29 cellular contexts compared by ENCODE assay signal in the genomic region with DNA sequence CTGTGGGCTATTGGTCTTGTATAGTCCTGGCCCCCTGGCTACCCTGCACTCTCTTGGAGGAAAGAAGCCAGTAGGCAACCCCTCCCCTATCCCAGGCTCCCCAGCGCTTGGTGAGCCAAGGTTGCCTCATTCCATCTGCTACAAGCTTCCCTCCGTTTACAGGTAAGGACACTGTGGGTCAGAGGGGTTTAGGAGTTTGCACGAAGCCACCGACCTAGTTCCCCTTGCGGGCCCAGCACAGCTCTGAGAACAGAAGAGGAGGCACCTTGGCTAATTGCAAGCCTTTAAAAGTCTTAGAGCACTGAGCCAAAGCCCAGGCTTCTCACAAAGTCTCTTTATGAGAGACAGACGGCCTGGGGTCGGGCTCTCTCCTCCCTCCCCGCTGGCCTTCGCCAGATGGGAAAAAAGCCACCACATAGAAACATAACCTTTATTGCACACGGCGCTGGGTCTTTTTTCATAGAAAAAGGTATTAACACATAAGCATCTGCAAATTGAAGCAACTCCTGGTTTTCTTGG.
DNase-seq lines count a peak whose midpoint lies in the region; ATAC-seq and TF ChIP-seq lines count a peak whose summit lies in the region.
"Had no signal": no experiment of that assay in that cellular context is flagged by ENCODE, and none has a peak within 500 bp of the region (broad histone marks: within the 10 kb centered on the region; RNA-seq: fewer than 3 reads in every experiment).

No MANE protein-coding gene starts in this region.

- H3K4me1 Mint-ChIP-seq in T-helper 17 cell (peaks cover 13% of the 10 kb centered on the region), glutamatergic neuron (ENCODE audit: low read depth, unreplicated experiment) (peaks cover 8% of the 10 kb centered on the region)

- H3K9me3 ChIP-seq in T-helper 17 cell (ENCODE audit: control insufficient read depth, low read length, poor library complexity, severe bottlenecking) = no peaks in the 10 kb centered on the region
- H3K9me3 ChIP-seq in WERI-Rb-1 (ENCODE audit: severe bottlenecking) = no peaks in the 10 kb centered on the region
- H3K9me3 ChIP-seq: SJSA1 had no signal

- intact Hi-C loops in Right ventricle myocardium superior (cut with DNase I) = loop anchor here (2.0 kb wide), 1 partner anchor 389 kb away; no protein-coding TSS in a partner anchor

- H3K27me3 Mint-ChIP-seq in T-helper 17 cell (peaks cover 49% of the 10 kb centered on the region), glutamatergic neuron (ENCODE audit: unreplicated experiment) (peaks cover 1% of the 10 kb centered on the region)

- H3K4me3 ChIP-seq in WERI-Rb-1 (ENCODE audit: low read depth, low read length) = no peak overlapping the region
- H3K4me3 ChIP-seq: PC-9, SJSA1 had no signal

- no peaks in the 10 kb centered on the region for H3K36me3 ChIP-seq in WERI-Rb-1
- H3K36me3 ChIP-seq: SJSA1 had no signal

- peak overlapping the region; percentile 68 for H3K27ac ChIP-seq in WERI-Rb-1
- H3K27ac ChIP-seq: HL-60, PC-9, SJSA1 had no signal

- H3K36me3 Mint-ChIP-seq in T-helper 17 cell (ENCODE audit: low read depth) (no peaks in the 10 kb centered on the region), glutamatergic neuron (ENCODE audit: unreplicated experiment) (no peaks in the 10 kb centered on the region)
- H3K36me3 Mint-ChIP-seq: CD4-positive, alpha-beta memory T cell had no signal

- H3K27ac Mint-ChIP-seq in T-helper 17 cell (peak overlapping the region; percentile 29), glutamatergic neuron (ENCODE audit: unreplicated experiment) (no peak overlapping the region)
- H3K27ac Mint-ChIP-seq: CD4-positive, alpha-beta memory T cell had no signal

- DNase-seq in T-helper 17 cell (no peak), WERI-Rb-1 (peak; percentile 56), glutamatergic neuron (no peak), pons (ENCODE audit: low spot score) (peak; percentile 52), Right ventricle myocardium superior (no peak), NCI-H1436 treated with DMSO at 0.1 percent for 48 hours (lab: John Stamatoyannopoulos, UW) (no peak), OCI-M1 (lab: John Stamatoyannopoulos, UW) (no peak), G401 (ENCODE audit: low spot score) (no peak)
- DNase-seq: C1 segment of cervical spinal cord; CD4-positive, alpha-beta memory T cell; COR-L47; DMS79; EL; GF-D8; GOT3; HCEC 1CT; NCI-H1092; NCI-H1417 treated with DMSO at 0.1 percent for 48 hours; NCI-H187; NCI-H2081 treated with DMSO at 0.1 percent for 48 hours; NCI-H2171; NCI-H226; NCI-H510A; NCI-H748 treated with DMSO at 0.1 percent for 48 hours; NK-92 treated with Interleukin-12 subunit alpha and Interleukin-12 subunit beta, amount 100 ng/mL, for 24 hours; PC-9 had no signal

- ATAC-seq in T-helper 17 cell (no peak), Right ventricle myocardium superior (ENCODE audit: poor library complexity) (no peak)
- ATAC-seq: Right ventricle myocardium inferior had no signal

- H3K4me3 Mint-ChIP-seq in T-helper 17 cell (peak overlapping the region; percentile 31), glutamatergic neuron (ENCODE audit: unreplicated experiment) (peak overlapping the region; percentile 25)

- H3K9me3 Mint-ChIP-seq in glutamatergic neuron (ENCODE audit: unreplicated experiment) = peaks cover 5% of the 10 kb centered on the region
- H3K9me3 Mint-ChIP-seq: CD4-positive, alpha-beta memory T cell had no signal

- in situ Hi-C loops in G401 (cut with HindIII; ENCODE audit: low sequenced_read_pairs) = no loop called here

- H3K27me3 ChIP-seq in WERI-Rb-1 (ENCODE audit: insufficient read depth, low read depth, severe bottlenecking) = no peaks in the 10 kb centered on the region
- H3K27me3 ChIP-seq: SJSA1 had no signal

- TF ChIP-seq CTCF in WERI-Rb-1 (IDR thresholded peaks at IDR 0.05; ENCODE audit: low read depth, low read length) (no peak), glutamatergic neuron (IDR thresholded peaks at IDR 0.05; ENCODE audit: partially characterized antibody, unreplicated experiment) (no peak)

Comparison
In these comparisons a context has a peak if more than half of its experiments do, and no peak if none do; other contexts are left out.
1. DNase-seq: peak in WERI-Rb-1 (single experiment) and pons (single experiment); none in T-helper 17 cell (0 of 3), glutamatergic neuron (single experiment), Right ventricle myocardium superior (single experiment), NCI-H1436 treated with DMSO at 0.1 percent for 48 hours (single experiment), OCI-M1 (single experiment) and G401 (single experiment).